ENCODE assay signal across 12 cellular contexts in genomic region chr15:58552505-58553364, GRCh38.
DNase-seq lines count a peak whose midpoint lies in the region; ATAC-seq and TF ChIP-seq lines count a peak whose summit lies in the region.
"Had no signal": no experiment of that assay in that cellular context is flagged by ENCODE, and none has a peak within 500 bp of the region (broad histone marks: within the 10 kb centered on the region; RNA-seq: fewer than 3 reads in every experiment).

No MANE protein-coding gene starts in this region.

- H2AFZ ChIP-seq in SK-N-SH (ENCODE audit: low read depth): no peak overlapping the region

- H3K36me3 Mint-ChIP-seq in dendritic cell treated with granulocyte-macrophage colony-stimulating factor and Interleukin-4, amounts not matched to agents 40 ng/mL and 50 ng/mL, for 4 days (ENCODE audit: low read depth): no peaks in the 10 kb centered on the region
- H3K36me3 Mint-ChIP-seq: CD8-positive, alpha-beta T cell had no signal

- no peak overlapping the region for H3K9ac ChIP-seq in SK-N-SH

- TF ChIP-seq POLR2A in spleen (IDR thresholded peaks at IDR 0.05): no peak

- ATAC-seq in HG03039 (IDR thresholded peaks at IDR 0.05; ENCODE audit: unreplicated experiment) (no peak), HG02623 (IDR thresholded peaks at IDR 0.05; ENCODE audit: unreplicated experiment) (no peak)
- ATAC-seq: CD8-positive, alpha-beta T cell; HCT116 had no signal

- H3K27me3 ChIP-seq in layer of hippocampus (ENCODE audit: control insufficient read depth, insufficient read depth, low read length): no peaks in the 10 kb centered on the region
- peaks cover 0 to 4% (median 0%) of the 10 kb centered on the region in 7 donors for H3K27me3 ChIP-seq in spleen (replicated peaks in 1 of 7)
- no peaks in the 10 kb centered on the region; the same call in 1 of the 2 replicates for H3K27me3 ChIP-seq in SK-N-SH (ENCODE audit: insufficient read depth)

- H3K27me3 Mint-ChIP-seq in dendritic cell treated with granulocyte-macrophage colony-stimulating factor and Interleukin-4, amounts not matched to agents 40 ng/mL and 50 ng/mL, for 4 days: peaks cover 28% of the 10 kb centered on the region

- H3K36me3 ChIP-seq in KOPT-K1 (ENCODE audit: insufficient read depth, low read length): no peaks in the 10 kb centered on the region
- no peaks in the 10 kb centered on the region for H3K36me3 ChIP-seq in spleen
- H3K36me3 ChIP-seq in SK-N-SH (replicated peaks in 1 of 2; ENCODE audit: control insufficient read depth in 1 of 2, insufficient read depth in 2 of 2, low read length in 1 of 2): no peaks in the 10 kb centered on the region

- no peak overlapping the region for H3K4me2 ChIP-seq in SK-N-SH

- peaks cover 6% of the 10 kb centered on the region for H3F3A ChIP-seq in SK-N-SH (replicated peaks; ENCODE audit: insufficient read depth)

- H3K4me1 ChIP-seq in spleen (peaks cover 0 to 27% (median 11%) of the 10 kb centered on the region in 6 donors), SK-N-SH (ENCODE audit: control insufficient read depth in 1 of 2, insufficient read depth in 2 of 2, low read depth in 1 of 2, low read length in 1 of 2) (peaks cover 8 to 13% of the 10 kb centered on the region in 2 experiments; a peak in 2 of 4 replicates)

- H3K9me2 ChIP-seq in SK-N-SH: no peaks in the 10 kb centered on the region

- no peaks in the 10 kb centered on the region for H4K20me1 ChIP-seq in SK-N-SH (ENCODE audit: insufficient read depth)

- H3K27ac ChIP-seq in KOPT-K1 (ENCODE audit: low read depth, low read length, poor library complexity, severe bottlenecking) (peak overlapping the region; percentile 95), layer of hippocampus (ENCODE audit: low read depth, low read length) (peak overlapping the region; percentile 10), spleen (peak overlapping the region in 5 of 8 donors; percentile 15 to 65 (median 62)), SK-N-SH (ENCODE audit: low read depth in 2 of 2, low read length in 1 of 2) (no peak overlapping the region)

- CTCF ChIA-PET in SK-N-SH (lab: Yijun Ruan, JAX): no interaction called here

- WGBS in spleen, 5 donors: 80 to 88% (median 81%) methylated on average over 24 of the region's 24 CpGs
- WGBS in SK-N-SH (ENCODE audit: low lambda C conversion rate): 92% methylated on average over 21 of the region's 24 CpGs

- TF ChIP-seq RAD21 in SK-N-SH (IDR thresholded peaks at IDR 0.05; ENCODE audit: low read length): no peak

- TF ChIP-seq CTCF in spleen (IDR thresholded peaks at IDR 0.05 in 8 of 11, conservative IDR thresholded peaks at IDR 0.05 in 3 of 11) (no peak), SK-N-SH (IDR thresholded peaks at IDR 0.05) (no peak)

- POLR2A ChIA-PET in SK-N-SH (lab: Yijun Ruan, JAX): no interaction called here

- no peak overlapping the region for H3K4me3 Mint-ChIP-seq in dendritic cell treated with granulocyte-macrophage colony-stimulating factor and Interleukin-4, amounts not matched to agents 40 ng/mL and 50 ng/mL, for 4 days
- H3K4me3 Mint-ChIP-seq: activated naive CD4-positive, alpha-beta T cell treated with anti-CD3 and anti-CD28 coated beads, Interleukin-2, amount 10 ng/mL, durations not matched to agents 7 days and 5 days; CD8-positive, alpha-beta T cell had no signal

- TF ChIP-seq EP300 in SK-N-SH (IDR thresholded peaks at IDR 0.05; ENCODE audit: borderline replicate concordance in 1 of 2, low read depth in 1 of 2, low read length in 1 of 2): no peak

- H3K79me2 ChIP-seq in SK-N-SH (ENCODE audit: insufficient read depth): no peaks in the 10 kb centered on the region

- no peak for DNase-seq in spleen
- no peak for DNase-seq in NCI-H748 (lab: John Stamatoyannopoulos, UW; ENCODE audit: unreplicated experiment)
- DNase-seq in SK-N-SH: no peak
- DNase-seq: activated naive CD4-positive, alpha-beta T cell treated with anti-CD3 and anti-CD28 coated beads, Interleukin-2, amount 10 ng/mL, durations not matched to agents 7 days and 5 days; CD8-positive, alpha-beta T cell; NCI-H526 treated with DMSO at 0.1 percent for 48 hours had no signal

- no peaks in the 10 kb centered on the region for H3K9me3 ChIP-seq in KOPT-K1 (ENCODE audit: insufficient read depth, low read length, poor library complexity, severe bottlenecking)
- H3K9me3 ChIP-seq in spleen: no peaks in the 10 kb centered on the region
- H3K9me3 ChIP-seq in SK-N-SH: no peaks in the 10 kb centered on the region

- peaks cover 51% of the 10 kb centered on the region for H3K4me1 Mint-ChIP-seq in dendritic cell treated with granulocyte-macrophage colony-stimulating factor and Interleukin-4, amounts not matched to agents 40 ng/mL and 50 ng/mL, for 4 days (ENCODE audit: low read depth)

- H3K27ac Mint-ChIP-seq in dendritic cell treated with granulocyte-macrophage colony-stimulating factor and Interleukin-4, amounts not matched to agents 40 ng/mL and 50 ng/mL, for 4 days: peak overlapping the region; percentile 3
- H3K27ac Mint-ChIP-seq: CD8-positive, alpha-beta T cell had no signal

- intact Hi-C loops in dendritic cell treated with granulocyte-macrophage colony-stimulating factor and Interleukin-4, amounts not matched to agents 40 ng/mL and 50 ng/mL, for 4 days (cut with micrococcal nuclease): no loop called here
- intact Hi-C loops in spleen (cut with DNase I; ENCODE audit: low total_unique reads): no loop called here

- no peaks in the 10 kb centered on the region for H3K9me3 Mint-ChIP-seq in dendritic cell treated with granulocyte-macrophage colony-stimulating factor and Interleukin-4, amounts not matched to agents 40 ng/mL and 50 ng/mL, for 4 days
- H3K9me3 Mint-ChIP-seq: activated naive CD4-positive, alpha-beta T cell treated with anti-CD3 and anti-CD28 coated beads, Interleukin-2, amount 10 ng/mL, durations not matched to agents 7 days and 5 days; CD8-positive, alpha-beta T cell had no signal

- H3K4me3 ChIP-seq in spleen: no peak overlapping the region
- H3K4me3 ChIP-seq in SK-N-SH (ENCODE audit: low read depth in 2 of 2, low read length in 1 of 2): no peak overlapping the region

TF ChIP-seq in SK-N-SH, 30 proteins besides CTCF, POLR2A, EP300 and RAD21:
- TF ChIP-seq FOXM1 (IDR thresholded peaks at IDR 0.05; ENCODE audit: low read depth) (no peak), JUND (IDR thresholded peaks at IDR 0.05) (no peak), USF2 (IDR thresholded peaks at IDR 0.05; ENCODE audit: borderline replicate concordance, low read depth, low read length) (no peak), RFX5 (IDR thresholded peaks at IDR 0.05; ENCODE audit: low read length) (no peak), ELF1 (IDR thresholded peaks at IDR 0.05) (no peak), EZH2phosphoT487 (IDR thresholded peaks at IDR 0.05; ENCODE audit: borderline replicate concordance, low read depth) (no peak), CHD2 (IDR thresholded peaks at IDR 0.05; ENCODE audit: low read length, partially characterized antibody) (no peak)

Comparison
In these comparisons a context has a peak if more than half of its experiments do, and no peak if none do; other contexts are left out.
1. H3K27ac ChIP-seq: peak in KOPT-K1 (single experiment), layer of hippocampus (single experiment) and spleen (5 of 8); none in SK-N-SH (0 of 2).